Comparison of ENCODE assay signal across 24 cellular contexts in genomic region chr11:46012185-46012584, GRCh38.
DNase-seq lines count a peak whose midpoint lies in the region; ATAC-seq and TF ChIP-seq lines count a peak whose summit lies in the region.
"Had no signal": no experiment of that assay in that cellular context is flagged by ENCODE, and none has a peak within 500 bp of the region (broad histone marks: within the 10 kb centered on the region; RNA-seq: fewer than 3 reads in every experiment).

No MANE protein-coding gene starts in this region.

- CTCF ChIA-PET in CD4-positive, alpha-beta memory T cell (lab: Charles Lee; ENCODE audit: partially characterized antibody), result interaction anchor here (0.8 to 2.6 kb wide), 3 partner anchors 9 to 47 kb away, joined by 3 to 14 read pairs (median 3); no protein-coding TSS in a partner anchor

- no peak for TF ChIP-seq CTCF in neural progenitor cell (IDR thresholded peaks at IDR 0.05)

- H3K4me3 Mint-ChIP-seq in CD4-positive, alpha-beta memory T cell, result no peak overlapping the region
- no peak overlapping the region for H3K4me3 Mint-ChIP-seq in central memory CD8-positive, alpha-beta T cell
- no peak overlapping the region for H3K4me3 Mint-ChIP-seq in neural progenitor cell
- H3K4me3 Mint-ChIP-seq: B cell; dendritic cell treated with granulocyte-macrophage colony-stimulating factor and Interleukin-4, amounts not matched to agents 40 ng/mL and 50 ng/mL, for 4 days; IgD-negative memory B cell; mesothelial cell of epicardium had no signal

- no peaks in the 10 kb centered on the region for H3K27me3 ChIP-seq in CD4-positive, alpha-beta memory T cell (ENCODE audit: insufficient read depth, low read length)
- H3K27me3 ChIP-seq in HAP-1 (ENCODE audit: low read depth) (no peaks in the 10 kb centered on the region), neural progenitor cell (no peaks in the 10 kb centered on the region)

- H3K27ac Mint-ChIP-seq in CD4-positive, alpha-beta memory T cell, result peak overlapping the region in 5 of 7 donors; percentile 5 to 86 (median 23)
- peak overlapping the region; percentile 3 for H3K27ac Mint-ChIP-seq in central memory CD8-positive, alpha-beta T cell (ENCODE audit: low read depth)
- no peak overlapping the region for H3K27ac Mint-ChIP-seq in neural progenitor cell
- H3K27ac Mint-ChIP-seq: B cell; dendritic cell treated with granulocyte-macrophage colony-stimulating factor and Interleukin-4, amounts not matched to agents 40 ng/mL and 50 ng/mL, for 4 days; mesothelial cell of epicardium had no signal

- no peaks in the 10 kb centered on the region for H3K9me3 ChIP-seq in CD4-positive, alpha-beta memory T cell (ENCODE audit: control insufficient read depth in 1 of 2, low read length in 2 of 2)
- no peaks in the 10 kb centered on the region; the same call in 1 of the 2 replicates for H3K9me3 ChIP-seq in HAP-1
- H3K9me3 ChIP-seq in neural progenitor cell (ENCODE audit: low read depth), result no peaks in the 10 kb centered on the region
- H3K9me3 ChIP-seq: thoracic aorta had no signal

- ATAC-seq in central memory CD8-positive, alpha-beta T cell (replicated peaks; ENCODE audit: extremely low read depth, poor library complexity, severe bottlenecking), result no peak
- no peak for ATAC-seq in GM18870 (IDR thresholded peaks at IDR 0.05; ENCODE audit: unreplicated experiment)
- ATAC-seq: left ventricle myocardium superior; stimulated activated naive CD8-positive, alpha-beta T cell treated with anti-CD3 and anti-CD28 coated beads, Interleukin-15, Interleukin-2, amounts not matched to agents 100 U/mL and 50 U/mL, for 24 hours had no signal

- no peak overlapping the region for H3K27ac ChIP-seq in CD4-positive, alpha-beta memory T cell (ENCODE audit: low read depth, low read length)
- H3K27ac ChIP-seq in neural progenitor cell, result peak overlapping the region; percentile 14
- H3K27ac ChIP-seq: skin epidermis, thoracic aorta had no signal

- H2AFZ ChIP-seq in neural progenitor cell (replicated peaks), result no peak overlapping the region

- intact Hi-C loops in CD4-positive, alpha-beta memory T cell (cut with micrococcal nuclease), result no loop called here

- peaks cover 54% of the 10 kb centered on the region for H4K20me1 ChIP-seq in neural progenitor cell (ENCODE audit: low read depth)

- no peaks in the 10 kb centered on the region for H3K36me3 ChIP-seq in CD4-positive, alpha-beta memory T cell (ENCODE audit: insufficient read depth, low read length)
- H3K36me3 ChIP-seq in HAP-1 (replicated peaks) (no peaks in the 10 kb centered on the region), neural progenitor cell (no peaks in the 10 kb centered on the region)
- H3K36me3 ChIP-seq: thoracic aorta had no signal

- in situ Hi-C loops in HAP-1 (cut with MboI; ENCODE audit: low sequenced_read_pairs), result no loop called here

- peaks cover 16% of the 10 kb centered on the region for H3K79me2 ChIP-seq in neural progenitor cell (ENCODE audit: low read depth)

- DNase-seq in CD4-positive, alpha-beta memory T cell, result no peak
- DNase-seq in HAP-1 (ENCODE audit: low spot score in 2 of 2), result peak; percentile 14 to 75
- DNase-seq in central memory CD8-positive, alpha-beta T cell (ENCODE audit: low spot score in 2 of 2), result no peak
- peak; percentile 67 for DNase-seq in neural progenitor cell (ENCODE audit: low spot score)
- DNase-seq in NCI-H748 treated with DMSO at 0.1 percent for 48 hours (lab: John Stamatoyannopoulos, UW), result no peak
- no peak for DNase-seq in NOMO-1 (lab: John Stamatoyannopoulos, UW; ENCODE audit: unreplicated experiment in 2 of 2)
- DNase-seq: activated CD4-positive, alpha-beta T cell treated with anti-CD3 and anti-CD28 coated beads for 48 hours; activated gamma-delta T cell; central memory CD4-positive, alpha-beta T cell; COR-L47; left ventricle myocardium superior; NCI-H1092; NCI-H1694; NCI-H446 treated with DMSO at 0.1 percent for 48 hours; NCI-H82; stimulated activated naive CD8-positive, alpha-beta T cell treated with anti-CD3 and anti-CD28 coated beads, Interleukin-15, Interleukin-2, amounts not matched to agents 100 U/mL and 50 U/mL, for 24 hours; T-helper 9 cell had no signal

- peaks cover 2 to 8% of the 10 kb centered on the region in 2 donors for H3K36me3 Mint-ChIP-seq in CD4-positive, alpha-beta memory T cell
- H3K36me3 Mint-ChIP-seq in central memory CD8-positive, alpha-beta T cell (ENCODE audit: insufficient read depth), result peaks cover 1% of the 10 kb centered on the region
- H3K36me3 Mint-ChIP-seq in neural progenitor cell, result peaks cover 4% of the 10 kb centered on the region
- H3K36me3 Mint-ChIP-seq: IgD-negative memory B cell had no signal

- no peak overlapping the region for H3K9ac ChIP-seq in neural progenitor cell

- H3K4me1 Mint-ChIP-seq in CD4-positive, alpha-beta memory T cell, result peaks cover 0 to 11% (median under 1%) of the 10 kb centered on the region in 4 donors
- peaks cover 17% of the 10 kb centered on the region for H3K4me1 Mint-ChIP-seq in central memory CD8-positive, alpha-beta T cell
- peaks cover 3% of the 10 kb centered on the region for H3K4me1 Mint-ChIP-seq in neural progenitor cell
- H3K4me1 Mint-ChIP-seq: B cell, IgD-negative memory B cell, mesothelial cell of epicardium had no signal

- H3K4me1 ChIP-seq in CD4-positive, alpha-beta memory T cell (ENCODE audit: insufficient read depth, low read length), result no peaks in the 10 kb centered on the region
- H3K4me1 ChIP-seq in HAP-1 (peaks cover 14% of the 10 kb centered on the region), neural progenitor cell (peaks cover 20% of the 10 kb centered on the region)

- peaks cover 0 to 2% (median 0%) of the 10 kb centered on the region in 8 donors for H3K9me3 Mint-ChIP-seq in CD4-positive, alpha-beta memory T cell
- no peaks in the 10 kb centered on the region for H3K9me3 Mint-ChIP-seq in central memory CD8-positive, alpha-beta T cell
- no peaks in the 10 kb centered on the region for H3K9me3 Mint-ChIP-seq in neural progenitor cell
- H3K9me3 Mint-ChIP-seq: dendritic cell treated with granulocyte-macrophage colony-stimulating factor and Interleukin-4, amounts not matched to agents 40 ng/mL and 50 ng/mL, for 4 days; IgD-negative memory B cell had no signal

- no peak overlapping the region for H3K4me3 ChIP-seq in CD4-positive, alpha-beta memory T cell (ENCODE audit: low read length in 2 of 2)
- H3K4me3 ChIP-seq in HAP-1 (no peak overlapping the region), neural progenitor cell (peak overlapping the region; percentile 7)
- H3K4me3 ChIP-seq: skin epidermis, thoracic aorta had no signal

- POLR2A ChIA-PET in CD4-positive, alpha-beta memory T cell (lab: Charles Lee; ENCODE audit: partially characterized antibody), result interaction anchor here (0.5 kb wide), 1 partner anchor 289 kb away, joined by 3 read pairs; no protein-coding TSS in a partner anchor

- peaks cover 40% of the 10 kb centered on the region for H3F3A ChIP-seq in neural progenitor cell (ENCODE audit: low read depth)

- no peaks in the 10 kb centered on the region for H3K27me3 Mint-ChIP-seq in CD4-positive, alpha-beta memory T cell
- no peaks in the 10 kb centered on the region for H3K27me3 Mint-ChIP-seq in central memory CD8-positive, alpha-beta T cell
- peaks cover 2% of the 10 kb centered on the region for H3K27me3 Mint-ChIP-seq in neural progenitor cell (ENCODE audit: insufficient read depth, low read depth)
- H3K27me3 Mint-ChIP-seq: B cell; dendritic cell treated with granulocyte-macrophage colony-stimulating factor and Interleukin-4, amounts not matched to agents 40 ng/mL and 50 ng/mL, for 4 days; IgD-negative memory B cell had no signal

- H3K4me2 ChIP-seq in neural progenitor cell, result peak overlapping the region; percentile 62

Comparison
In these comparisons a context has a peak if more than half of its experiments do, and no peak if none do; other contexts are left out.
1. DNase-seq: peak in HAP-1 (2 of 2) and neural progenitor cell (single experiment); none in CD4-positive, alpha-beta memory T cell (0 of 5), central memory CD8-positive, alpha-beta T cell (0 of 2), NCI-H748 treated with DMSO at 0.1 percent for 48 hours (single experiment) and NOMO-1 (0 of 2).